ENCODE assay signal across 8 cellular contexts in genomic region chr10:72364239-72364777, GRCh38. TPM values are rescaled to one million over a fixed set of nuclear protein-coding genes. Genes with fewer than 3 reads are reported as not detected.
DNase-seq lines count a peak whose midpoint lies in the region; ATAC-seq and TF ChIP-seq lines count a peak whose summit lies in the region.

No MANE protein-coding gene starts in this region.

- no peaks in the 10 kb centered on the region for H4K20me1 ChIP-seq in SU-DHL-6 (ENCODE audit: low read depth, low read length)

- DNase-seq in NCI-H1436 treated with DMSO at 0.1 percent for 48 hours (lab: John Stamatoyannopoulos, UW) = peak; percentile 79
- peak; percentile 85 for DNase-seq in activated naive CD8-positive, alpha-beta T cell treated with anti-CD3 and anti-CD28 coated beads, Interleukin-2, amount 50 U/mL, for 24 hours
- DNase-seq in heart left ventricle = peak; percentile 88 to 93 (median 92)
- peak; percentile 79 for DNase-seq in pulmonary artery endothelial cell (ENCODE audit: low read depth, low spot score)
- DNase-seq in vagina (ENCODE audit: extremely low spot score in 2 of 2) = peak in 1 of 2 donors; percentile 93

- H3K36me3 Mint-ChIP-seq in activated naive CD8-positive, alpha-beta T cell treated with anti-CD3 and anti-CD28 coated beads, Interleukin-2, amount 50 U/mL, for 24 hours (ENCODE audit: low read depth) = peaks cover 2% of the 10 kb centered on the region

- no peaks in the 10 kb centered on the region for H3K9me2 ChIP-seq in SU-DHL-6 (replicated peaks; ENCODE audit: insufficient read depth, low read length)

- no peaks in the 10 kb centered on the region for H3K27me3 Mint-ChIP-seq in activated naive CD8-positive, alpha-beta T cell treated with anti-CD3 and anti-CD28 coated beads, Interleukin-2, amount 50 U/mL, for 24 hours

- H3K27ac ChIP-seq in SU-DHL-6 (ENCODE audit: low read depth, low read length) = no peak overlapping the region
- H3K27ac ChIP-seq in heart left ventricle = peak overlapping the region in 10 of 12 donors; percentile 2 to 67 (median 56)
- H3K27ac ChIP-seq in vagina = peak overlapping the region; percentile 26

- TF ChIP-seq CTCF in SU-DHL-6 (IDR thresholded peaks at IDR 0.05; ENCODE audit: insufficient read depth, low read length, poor library complexity, severe bottlenecking) (peak; percentile 92), heart left ventricle (IDR thresholded peaks at IDR 0.05) (peak; percentile 87 to 98 (median 92)), vagina (IDR thresholded peaks at IDR 0.05) (peak; percentile 91 to 95 (median 95))

- H3K4me1 Mint-ChIP-seq in activated naive CD8-positive, alpha-beta T cell treated with anti-CD3 and anti-CD28 coated beads, Interleukin-2, amount 50 U/mL, for 24 hours = peaks cover 13% of the 10 kb centered on the region

- H3K79me2 ChIP-seq in SU-DHL-6 (ENCODE audit: insufficient read depth, low read length) = no peaks in the 10 kb centered on the region

- H3K9ac ChIP-seq in SU-DHL-6 (ENCODE audit: low read length) = peak overlapping the region; percentile 34; the same call in 1 of the 2 replicates

- H3K4me3 Mint-ChIP-seq in activated naive CD8-positive, alpha-beta T cell treated with anti-CD3 and anti-CD28 coated beads, Interleukin-2, amount 50 U/mL, for 24 hours = no peak overlapping the region

- TF ChIP-seq POLR2A in GM10847 (IDR thresholded peaks at IDR 0.05; ENCODE audit: extremely low read depth, insufficient read length) (peak; percentile 41), heart left ventricle (IDR thresholded peaks at IDR 0.05) (peak in 1 of 2 donors; percentile 52), vagina (IDR thresholded peaks at IDR 0.05) (no peak)

- H3K36me3 ChIP-seq in SU-DHL-6 (ENCODE audit: low read length) (no peaks in the 10 kb centered on the region), heart left ventricle (peaks cover 0 to 30% (median 21%) of the 10 kb centered on the region in 9 donors), vagina (peaks cover 0 to 4% of the 10 kb centered on the region in 2 donors)

- H3K4me2 ChIP-seq in SU-DHL-6 (ENCODE audit: low read depth, low read length, poor library complexity, severe bottlenecking) = peak overlapping the region; percentile 38

- no peaks in the 10 kb centered on the region for H3K9me3 Mint-ChIP-seq in activated naive CD8-positive, alpha-beta T cell treated with anti-CD3 and anti-CD28 coated beads, Interleukin-2, amount 50 U/mL, for 24 hours

- H2AFZ ChIP-seq in SU-DHL-6 (ENCODE audit: low read depth, low read length, severe bottlenecking) = peak overlapping the region; percentile 78

- peak overlapping the region; percentile 19 for H3K27ac Mint-ChIP-seq in activated naive CD8-positive, alpha-beta T cell treated with anti-CD3 and anti-CD28 coated beads, Interleukin-2, amount 50 U/mL, for 24 hours

- H3F3A ChIP-seq in SU-DHL-6 (ENCODE audit: insufficient read depth) = no peaks in the 10 kb centered on the region

- H3K4me3 ChIP-seq in SU-DHL-6 (ENCODE audit: insufficient read depth, low read length, poor library complexity, severe bottlenecking) (no peak overlapping the region), heart left ventricle (peak overlapping the region in 8 of 12 donors; percentile 4 to 40 (median 26)), vagina (peak overlapping the region in 1 of 2 donors; percentile 9)

- H3K4me1 ChIP-seq in heart left ventricle = peaks cover 0 to 14% (median 9%) of the 10 kb centered on the region in 12 donors
- peaks cover 11% of the 10 kb centered on the region for H3K4me1 ChIP-seq in vagina

- ATAC-seq in HG02610 (IDR thresholded peaks at IDR 0.05; ENCODE audit: unreplicated experiment) (peak; percentile 85), heart left ventricle (peak; percentile 88 to 96 (median 96))
- ATAC-seq in activated naive CD8-positive, alpha-beta T cell treated with anti-CD3 and anti-CD28 coated beads, Interleukin-2, amount 50 U/mL, for 24 hours = peak; percentile 97

- WGBS in heart left ventricle, 4 donors = 3 to 7% (median 3%) methylated on average over 12 of the region's 12 CpGs

- no peaks in the 10 kb centered on the region for H3K27me3 ChIP-seq in SU-DHL-6 (ENCODE audit: low read length)
- no peaks in the 10 kb centered on the region for H3K27me3 ChIP-seq in heart left ventricle
- no peaks in the 10 kb centered on the region for H3K27me3 ChIP-seq in vagina

- H3K9me3 ChIP-seq in SU-DHL-6 (ENCODE audit: insufficient read depth, low read length) = no peaks in the 10 kb centered on the region
- no peaks in the 10 kb centered on the region for H3K9me3 ChIP-seq in heart left ventricle
- no peaks in the 10 kb centered on the region for H3K9me3 ChIP-seq in vagina

- intact Hi-C loops in heart left ventricle (cut with DNase I) = loop anchor here (1.0 to 10.0 kb wide), 16 partner anchors 180 to 800 kb away; partner anchors contain the start of genes MCU (in 8 of the 10), ECD (in 1 of the 10) and FAM149B1 (in 1 of the 10)
- intact Hi-C loops in vagina (cut with DNase I) = loop anchor here (5.0 to 10.0 kb wide), 2 partner anchors 470 to 773 kb away; no protein-coding TSS in a partner anchor

RNA-seq across cellular contexts. Expression of gene DNAJB12, which starts 9.6 kb away (rescaled TPM):
- total RNA-seq in heart left ventricle (10 to 100 TPM; 23.8 to 42.5 (median 29.1) TPM), pulmonary artery endothelial cell (26.2 and 27.8 TPM in 2 replicates), vagina (29.7 TPM)
- 10 to 100 TPM; 21.1 to 36.0 TPM for polyA plus RNA-seq in heart left ventricle
